Comparison of ENCODE assay signal across 15 cellular contexts in the genomic region with DNA sequence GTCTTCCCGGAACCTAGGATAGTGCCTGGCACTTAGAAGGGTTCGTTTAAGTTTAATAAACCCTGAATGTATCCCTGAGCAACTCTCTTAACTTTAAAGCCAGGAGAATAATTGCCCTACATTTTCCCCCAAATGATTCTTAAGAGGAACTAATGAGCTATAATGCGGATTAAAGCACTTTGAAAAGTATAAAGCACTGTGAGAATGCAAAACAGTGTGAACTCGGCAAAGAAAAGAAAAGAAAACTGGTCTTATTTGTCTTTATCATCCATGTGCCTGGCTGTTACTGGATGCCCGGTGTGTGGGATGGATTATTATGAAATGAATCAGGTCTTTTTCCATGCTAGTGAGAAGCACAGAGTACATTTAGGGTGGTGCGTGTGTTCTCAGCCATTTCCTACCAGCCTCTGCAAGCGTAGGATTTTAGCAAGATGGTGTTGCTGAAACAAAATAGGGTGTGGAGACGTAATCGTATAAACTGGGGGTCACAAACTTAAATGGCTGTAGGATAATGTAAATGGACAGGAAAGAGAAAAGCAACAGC. TPM values are rescaled to one million over a fixed set of nuclear protein-coding genes. Genes with fewer than 3 reads are reported as not detected.
A peak's percentile ranks its signal among the peaks of the same experiment; 100 is the strongest.
DNase-seq lines count a peak whose midpoint lies in the region; ATAC-seq and TF ChIP-seq lines count a peak whose summit lies in the region.
"Had no signal": no experiment of that assay in that cellular context is flagged by ENCODE, and none has a peak within 500 bp of the region (broad histone marks: within the 10 kb centered on the region; RNA-seq: fewer than 3 reads in every experiment).

No MANE protein-coding gene starts in this region.

- peak overlapping the region; percentile 25 for H3K4me3 Mint-ChIP-seq in activated naive CD8-positive, alpha-beta T cell treated with anti-CD3 and anti-CD28 coated beads for 36 hours
- H3K4me3 Mint-ChIP-seq in activated T-helper 17 cell treated with anti-CD3 and anti-CD28 coated beads, Interleukin-2, amount 50 U/mL, for 72 hours = no peak overlapping the region
- H3K4me3 Mint-ChIP-seq: activated CD4-positive, alpha-beta T cell treated with anti-CD3 and anti-CD28 coated beads, Interleukin-2, amount 10 ng/mL, durations not matched to agents 7 days and 5 days; T-helper 17 cell had no signal

- H3K9ac ChIP-seq in rectal smooth muscle tissue (ENCODE audit: low read length) = no peak overlapping the region
- H3K9ac ChIP-seq: BLaER1 treated with 17β-estradiol and CSF1 and Interleukin-3, amounts not matched to agents 10 nM and 100 nM had no signal

- in situ Hi-C loops in GM13976 (cut with MboI; ENCODE audit: low sequenced_read_pairs, unreplicated experiment) = no loop called here

- DNase-seq in DMS53 (lab: John Stamatoyannopoulos, UW) = peak; percentile 59
- no peak for DNase-seq in activated naive CD8-positive, alpha-beta T cell treated with anti-CD3 and anti-CD28 coated beads for 36 hours
- DNase-seq in left ventricle myocardium inferior = no peak
- DNase-seq in activated CD8-positive, alpha-beta memory T cell treated with anti-CD3 and anti-CD28 coated beads for 24 hours = no peak
- DNase-seq in GM13976 (ENCODE audit: low spot score) = no peak
- DNase-seq: activated CD4-positive, alpha-beta T cell treated with anti-CD3 and anti-CD28 coated beads, Interleukin-2, amount 10 ng/mL, durations not matched to agents 7 days and 5 days; GOT3; MV-4-11; NCI-H510A treated with DMSO at 0.1 percent for 48 hours; Peyer's patch; T-helper 17 cell had no signal

- H3K27me3 Mint-ChIP-seq in activated naive CD8-positive, alpha-beta T cell treated with anti-CD3 and anti-CD28 coated beads for 36 hours = peaks cover 59% of the 10 kb centered on the region
- peaks cover 49% of the 10 kb centered on the region for H3K27me3 Mint-ChIP-seq in activated T-helper 17 cell treated with anti-CD3 and anti-CD28 coated beads, Interleukin-2, amount 50 U/mL, for 72 hours

- H3K36me3 Mint-ChIP-seq in activated naive CD8-positive, alpha-beta T cell treated with anti-CD3 and anti-CD28 coated beads for 36 hours = peaks cover 1% of the 10 kb centered on the region
- H3K36me3 Mint-ChIP-seq in activated T-helper 17 cell treated with anti-CD3 and anti-CD28 coated beads, Interleukin-2, amount 50 U/mL, for 72 hours (ENCODE audit: low read depth) = no peaks in the 10 kb centered on the region

- H3K27ac Mint-ChIP-seq in activated naive CD8-positive, alpha-beta T cell treated with anti-CD3 and anti-CD28 coated beads for 36 hours = no peak overlapping the region
- no peak overlapping the region for H3K27ac Mint-ChIP-seq in activated T-helper 17 cell treated with anti-CD3 and anti-CD28 coated beads, Interleukin-2, amount 50 U/mL, for 72 hours
- H3K27ac Mint-ChIP-seq: activated CD4-positive, alpha-beta T cell treated with anti-CD3 and anti-CD28 coated beads, Interleukin-2, amount 10 ng/mL, durations not matched to agents 7 days and 5 days; T-helper 17 cell had no signal

- intact Hi-C loops in left ventricle myocardium inferior (cut with micrococcal nuclease) = no loop called here

- H3K27ac ChIP-seq in left ventricle myocardium inferior (replicated peaks) (peak overlapping the region; percentile 79), rectal smooth muscle tissue (ENCODE audit: low read depth, low read length) (peak overlapping the region; percentile 85)
- H3K27ac ChIP-seq: BLaER1 treated with 17β-estradiol and CSF1 and Interleukin-3, amounts not matched to agents 10 nM and 100 nM had no signal

- no peak for ATAC-seq in activated T-helper 17 cell treated with anti-CD3 and anti-CD28 coated beads, Interleukin-2, amount 50 U/mL, for 72 hours (replicated peaks)
- ATAC-seq in GM19035 (IDR thresholded peaks at IDR 0.05; ENCODE audit: unreplicated experiment) = no peak
- ATAC-seq: T-helper 17 cell had no signal

- H3K4me3 ChIP-seq in left ventricle myocardium inferior (peak overlapping the region; percentile 71), rectal smooth muscle tissue (ENCODE audit: low read length) (peak overlapping the region; percentile 77)
- H3K4me3 ChIP-seq: BLaER1 treated with 17β-estradiol and CSF1 and Interleukin-3, amounts not matched to agents 10 nM and 100 nM had no signal

- H3K36me3 ChIP-seq in left ventricle myocardium inferior (no peaks in the 10 kb centered on the region), rectal smooth muscle tissue (ENCODE audit: control insufficient read depth, insufficient read depth, low read length) (no peaks in the 10 kb centered on the region)
- H3K36me3 ChIP-seq: BLaER1 treated with 17β-estradiol and CSF1 and Interleukin-3, amounts not matched to agents 10 nM and 100 nM; Peyer's patch had no signal

- H3K27me3 ChIP-seq in left ventricle myocardium inferior (ENCODE audit: low read depth) (no peaks in the 10 kb centered on the region), rectal smooth muscle tissue (ENCODE audit: control insufficient read depth, insufficient read depth, low read length) (no peaks in the 10 kb centered on the region)
- H3K27me3 ChIP-seq: BLaER1 treated with 17β-estradiol and CSF1 and Interleukin-3, amounts not matched to agents 10 nM and 100 nM; Peyer's patch had no signal

- H3K4me1 ChIP-seq in left ventricle myocardium inferior (peaks cover 57% of the 10 kb centered on the region), rectal smooth muscle tissue (ENCODE audit: control insufficient read depth, insufficient read depth, low read length) (peaks cover 8% of the 10 kb centered on the region)

- no peak for TF ChIP-seq CTCF in left ventricle myocardium inferior (IDR thresholded peaks at IDR 0.05; ENCODE audit: borderline replicate concordance)
- no peak for TF ChIP-seq CTCF in GM13976 (IDR thresholded peaks at IDR 0.05; ENCODE audit: borderline replicate concordance, control extremely low read depth, extremely low read depth, insufficient read depth, missing control alignments)

- H3K4me1 Mint-ChIP-seq in activated naive CD8-positive, alpha-beta T cell treated with anti-CD3 and anti-CD28 coated beads for 36 hours = peaks cover 8% of the 10 kb centered on the region
- no peaks in the 10 kb centered on the region for H3K4me1 Mint-ChIP-seq in activated T-helper 17 cell treated with anti-CD3 and anti-CD28 coated beads, Interleukin-2, amount 50 U/mL, for 72 hours
- H3K4me1 Mint-ChIP-seq: T-helper 17 cell had no signal

- peaks cover 2% of the 10 kb centered on the region for H3K9me3 Mint-ChIP-seq in activated naive CD8-positive, alpha-beta T cell treated with anti-CD3 and anti-CD28 coated beads for 36 hours
- H3K9me3 Mint-ChIP-seq in activated T-helper 17 cell treated with anti-CD3 and anti-CD28 coated beads, Interleukin-2, amount 50 U/mL, for 72 hours = no peaks in the 10 kb centered on the region

- peaks cover 4% of the 10 kb centered on the region for H3K9me3 ChIP-seq in left ventricle myocardium inferior (replicated peaks)
- H3K9me3 ChIP-seq: Peyer's patch had no signal

RNA-seq across cellular contexts. Expression of a gene that starts 1.0 kb away (rescaled TPM):
- total RNA-seq in activated naive CD8-positive, alpha-beta T cell treated with anti-CD3 and anti-CD28 coated beads for 36 hours = not detected
- 41.8 TPM for total RNA-seq in left ventricle myocardium inferior
- total RNA-seq in activated T-helper 17 cell treated with anti-CD3 and anti-CD28 coated beads, Interleukin-2, amount 50 U/mL, for 72 hours = not detected
- total RNA-seq: activated CD4-positive, alpha-beta T cell treated with anti-CD3 and anti-CD28 coated beads, Interleukin-2, amount 10 ng/mL, durations not matched to agents 7 days and 5 days had no signal

Comparison
In these comparisons a context has a peak if more than half of its experiments do, and no peak if none do; other contexts are left out.
1. RNA of a gene that starts 1.0 kb away (total RNA-seq): 41.8 TPM in left ventricle myocardium inferior (single experiment); not detected in activated naive CD8-positive, alpha-beta T cell treated with anti-CD3 and anti-CD28 coated beads for 36 hours and not detected in activated T-helper 17 cell treated with anti-CD3 and anti-CD28 coated beads, Interleukin-2, amount 50 U/mL, for 72 hours; every median in the first group is over 10 times any median in the second.